17 cellular contexts compared by ENCODE assay signal in genomic region chr18:60739212-60739611, GRCh38.
DNase-seq lines count a peak whose midpoint lies in the region; ATAC-seq, FAIRE-seq and TF ChIP-seq lines count a peak whose summit lies in the region.
"Had no signal": no experiment of that assay in that cellular context is flagged by ENCODE, and none has a peak within 500 bp of the region (broad histone marks: within the 10 kb centered on the region; RNA-seq: fewer than 3 reads in every experiment).

No MANE protein-coding gene starts in this region.

- H3K36me3 Mint-ChIP-seq in H9 (ENCODE audit: insufficient read depth in 1 of 3, low read depth in 3 of 3) (no peaks in the 10 kb centered on the region), chondrocyte (ENCODE audit: low read depth) (no peaks in the 10 kb centered on the region)
- no peaks in the 10 kb centered on the region for H3K36me3 Mint-ChIP-seq in activated T-helper 1 cell treated with anti-CD3 and anti-CD28 coated beads, Interleukin-12 subunit alpha, Interleukin-12 subunit beta, Interleukin-2, Interleukin-4 antibody, amounts not matched to agents 30 ng/mL and 10 ng/mL and 1 ng/mL, durations not matched to agents 14 hours and 24 hours and 36 hours (ENCODE audit: low read depth)
- H3K36me3 Mint-ChIP-seq: CD14-positive monocyte; CD8-positive, alpha-beta memory T cell; IgD-negative memory B cell had no signal

- H2BK5ac ChIP-seq in H9 (ENCODE audit: insufficient read length, low read length), result no peak overlapping the region

- no peak overlapping the region for H3K4me3 Mint-ChIP-seq in H9
- H3K4me3 Mint-ChIP-seq in chondrocyte (ENCODE audit: unreplicated experiment), result no peak overlapping the region
- H3K4me3 Mint-ChIP-seq in activated T-helper 1 cell treated with anti-CD3 and anti-CD28 coated beads, Interleukin-12 subunit alpha, Interleukin-12 subunit beta, Interleukin-2, Interleukin-4 antibody, amounts not matched to agents 30 ng/mL and 10 ng/mL and 1 ng/mL, durations not matched to agents 14 hours and 24 hours and 36 hours, result no peak overlapping the region
- H3K4me3 Mint-ChIP-seq: CD8-positive, alpha-beta memory T cell; IgD-negative memory B cell had no signal

- no peak overlapping the region for H2BK120ac ChIP-seq in H9 (ENCODE audit: low read depth, low read length, poor library complexity, severe bottlenecking)

- no peak overlapping the region for H4K5ac ChIP-seq in H9 (ENCODE audit: insufficient read length, low read depth, low read length)

- no peaks in the 10 kb centered on the region for H3K36me3 ChIP-seq in kidney (ENCODE audit: control insufficient read depth in 1 of 2, insufficient read depth in 2 of 2, low read length in 2 of 2)
- no peaks in the 10 kb centered on the region for H3K36me3 ChIP-seq in upper lobe of right lung

- H3K27ac ChIP-seq in H9 (ENCODE audit: insufficient read length, low read depth, low read length) (no peak overlapping the region), kidney (ENCODE audit: low read depth in 2 of 2, low read length in 2 of 2) (no peak overlapping the region), upper lobe of right lung (no peak overlapping the region)
- H3K27ac ChIP-seq: A549 had no signal

- no peaks in the 10 kb centered on the region for H4K20me1 ChIP-seq in H9 (ENCODE audit: control insufficient read depth, insufficient read depth, insufficient read length)

- no peaks in the 10 kb centered on the region for H3K79me2 ChIP-seq in H9 (ENCODE audit: insufficient read depth, low read length)

- H3K9me3 Mint-ChIP-seq in H9 (no peaks in the 10 kb centered on the region), chondrocyte (ENCODE audit: low read depth) (no peaks in the 10 kb centered on the region)
- H3K9me3 Mint-ChIP-seq in activated T-helper 1 cell treated with anti-CD3 and anti-CD28 coated beads, Interleukin-12 subunit alpha, Interleukin-12 subunit beta, Interleukin-2, Interleukin-4 antibody, amounts not matched to agents 30 ng/mL and 10 ng/mL and 1 ng/mL, durations not matched to agents 14 hours and 24 hours and 36 hours, result no peaks in the 10 kb centered on the region

- H3K4me1 Mint-ChIP-seq in H9, result no peaks in the 10 kb centered on the region
- H3K4me1 Mint-ChIP-seq in chondrocyte (ENCODE audit: low read depth), result no peaks in the 10 kb centered on the region
- H3K4me1 Mint-ChIP-seq in activated T-helper 1 cell treated with anti-CD3 and anti-CD28 coated beads, Interleukin-12 subunit alpha, Interleukin-12 subunit beta, Interleukin-2, Interleukin-4 antibody, amounts not matched to agents 30 ng/mL and 10 ng/mL and 1 ng/mL, durations not matched to agents 14 hours and 24 hours and 36 hours (ENCODE audit: low read depth), result no peaks in the 10 kb centered on the region
- H3K4me1 Mint-ChIP-seq: CD8-positive, alpha-beta memory T cell; IgD-negative memory B cell had no signal

- TF ChIP-seq CTCF in H9 (conservative IDR thresholded peaks at IDR 0.05), result no peak
- no peak for TF ChIP-seq CTCF in chondrocyte (IDR thresholded peaks at IDR 0.05)
- TF ChIP-seq CTCF in kidney (IDR thresholded peaks at IDR 0.05; ENCODE audit: borderline replicate concordance, extremely low read depth, insufficient read depth), result no peak
- TF ChIP-seq CTCF in upper lobe of right lung (IDR thresholded peaks at IDR 0.05), result no peak

- H3K79me1 ChIP-seq in H9 (ENCODE audit: insufficient read depth, low read depth, low read length, poor library complexity, severe bottlenecking), result no peaks in the 10 kb centered on the region

- no peak overlapping the region for H4K91ac ChIP-seq in H9 (ENCODE audit: insufficient read length, low read depth, low read length)

- H3K9ac ChIP-seq in H9 (ENCODE audit: extremely low read depth, insufficient read length, low read length), result no peak overlapping the region
- H3K9ac ChIP-seq in kidney (ENCODE audit: low read length in 2 of 2), result no peak overlapping the region

- no peak overlapping the region for H2BK12ac ChIP-seq in H9 (ENCODE audit: insufficient read length, low read depth, low read length)

- no peak overlapping the region for H3K4ac ChIP-seq in H9 (ENCODE audit: low read depth, low read length)

- no peak overlapping the region for H3K4me3 ChIP-seq in kidney (ENCODE audit: low read length in 2 of 2)
- H3K4me3 ChIP-seq in upper lobe of right lung, result no peak overlapping the region
- H3K4me3 ChIP-seq: A549 had no signal

- no peaks in the 10 kb centered on the region for H3K4me1 ChIP-seq in H9 (ENCODE audit: insufficient read depth, low read length)
- no peaks in the 10 kb centered on the region for H3K4me1 ChIP-seq in kidney (ENCODE audit: control insufficient read depth in 1 of 2, insufficient read depth in 1 of 2, low read depth in 1 of 2, low read length in 2 of 2)
- H3K4me1 ChIP-seq in upper lobe of right lung, result no peaks in the 10 kb centered on the region
- H3K4me1 ChIP-seq: A549, Caco-2 had no signal

- H4K8ac ChIP-seq in H9 (replicated peaks; ENCODE audit: insufficient read length, low read depth, low read length), result no peak overlapping the region

- no peak overlapping the region for H3K23ac ChIP-seq in H9 (ENCODE audit: insufficient read length, low read depth, low read length)

- no peak overlapping the region for H3K4me2 ChIP-seq in H9 (ENCODE audit: insufficient read depth, insufficient read length, low read length)
- H3K4me2 ChIP-seq: A549 had no signal

- no peak overlapping the region for H2BK20ac ChIP-seq in H9 (ENCODE audit: low read depth, low read length, poor library complexity, severe bottlenecking)

- H3K27me3 Mint-ChIP-seq in H9 (ENCODE audit: low read depth) (no peaks in the 10 kb centered on the region; the same call in 1 of the 2 replicates), chondrocyte (ENCODE audit: low read depth) (peaks cover 10% of the 10 kb centered on the region)
- no peaks in the 10 kb centered on the region for H3K27me3 Mint-ChIP-seq in activated T-helper 1 cell treated with anti-CD3 and anti-CD28 coated beads, Interleukin-12 subunit alpha, Interleukin-12 subunit beta, Interleukin-2, Interleukin-4 antibody, amounts not matched to agents 30 ng/mL and 10 ng/mL and 1 ng/mL, durations not matched to agents 14 hours and 24 hours and 36 hours (ENCODE audit: insufficient read depth)
- H3K27me3 Mint-ChIP-seq: CD8-positive, alpha-beta memory T cell; IgD-negative memory B cell had no signal

- H3K56ac ChIP-seq in H9 (ENCODE audit: insufficient read length, low read depth, low read length), result no peak overlapping the region

- no peak overlapping the region for H3T11ph ChIP-seq in H9 (ENCODE audit: low read length)

- H3K18ac ChIP-seq in H9 (ENCODE audit: insufficient read length, low read depth, low read length), result no peak overlapping the region

- no peak overlapping the region for H2AK5ac ChIP-seq in H9 (ENCODE audit: insufficient read length, low read length)

- peak; percentile 13 for ATAC-seq in upper lobe of right lung
- ATAC-seq: A549 had no signal

- intact Hi-C loops in kidney (cut with DNase I), result no loop called here
- intact Hi-C loops in upper lobe of right lung (cut with DNase I), result no loop called here
- intact Hi-C loops in activated T-helper 1 cell treated with anti-CD3 and anti-CD28 coated beads, Interleukin-12 subunit alpha, Interleukin-12 subunit beta, Interleukin-2, Interleukin-4 antibody, amounts not matched to agents 30 ng/mL and 10 ng/mL and 1 ng/mL, durations not matched to agents 14 hours and 24 hours and 36 hours (cut with micrococcal nuclease), result no loop called here

- no peak overlapping the region for H2AFZ ChIP-seq in H9 (ENCODE audit: low read length)

- H3K9me3 ChIP-seq in H9 (ENCODE audit: control insufficient read depth, low read depth, low read length) (no peaks in the 10 kb centered on the region), kidney (ENCODE audit: control insufficient read depth in 1 of 2, low read length in 2 of 2) (no peaks in the 10 kb centered on the region), upper lobe of right lung (no peaks in the 10 kb centered on the region)
- H3K9me3 ChIP-seq: A549, Caco-2 had no signal

- H3K23me2 ChIP-seq in H9 (ENCODE audit: insufficient read length, low read depth, low read length, poor library complexity, severe bottlenecking), result no peaks in the 10 kb centered on the region

- no peaks in the 10 kb centered on the region for H3K27me3 ChIP-seq in H9 (ENCODE audit: insufficient read depth, low read length)
- H3K27me3 ChIP-seq in upper lobe of right lung, result no peaks in the 10 kb centered on the region

- peak overlapping the region in 2 of 3 experiments; percentile 49 to 55; a peak in 2 of 7 replicates for H3K27ac Mint-ChIP-seq in H9
- no peak overlapping the region for H3K27ac Mint-ChIP-seq in chondrocyte (ENCODE audit: unreplicated experiment)
- H3K27ac Mint-ChIP-seq in activated T-helper 1 cell treated with anti-CD3 and anti-CD28 coated beads, Interleukin-12 subunit alpha, Interleukin-12 subunit beta, Interleukin-2, Interleukin-4 antibody, amounts not matched to agents 30 ng/mL and 10 ng/mL and 1 ng/mL, durations not matched to agents 14 hours and 24 hours and 36 hours, result no peak overlapping the region
- H3K27ac Mint-ChIP-seq: CD14-positive monocyte; CD8-positive, alpha-beta memory T cell; IgD-negative memory B cell had no signal

- no peak overlapping the region for H3K14ac ChIP-seq in H9 (ENCODE audit: insufficient read depth, low read length)

- WGBS in H9 (ENCODE audit: extremely low coverage, insufficient read length, low lambda C conversion rate), result no CpG with 5 or more reads among the region's 7 CpGs

- DNase-seq in H9, result no peak
- DNase-seq in chondrocyte (ENCODE audit: low spot score), result peak; percentile 55
- peak; percentile 42 for DNase-seq in kidney
- no peak for DNase-seq in upper lobe of right lung
- DNase-seq in inferior parietal cortex (ENCODE audit: extremely low spot score), result no peak
- no peak for DNase-seq in AG20443 (ENCODE audit: low spot score)
- DNase-seq in activated T-helper 1 cell treated with anti-CD3 and anti-CD28 coated beads, Interleukin-12 subunit alpha, Interleukin-12 subunit beta, Interleukin-2, Interleukin-4 antibody, amounts not matched to agents 30 ng/mL and 10 ng/mL and 1 ng/mL, durations not matched to agents 14 hours and 24 hours and 36 hours (ENCODE audit: low spot score), result no peak
- DNase-seq: Caco-2; CD8-positive, alpha-beta memory T cell; DND-41; GDM1 had no signal

- FAIRE-seq in kidney (lab: Jason Lieb, UNC), result no peak
- FAIRE-seq: A549, GM12892, GM19239, H54 had no signal

- no peak overlapping the region for H2BK15ac ChIP-seq in H9 (ENCODE audit: low read depth, low read length)

Comparison
In these comparisons a context has a peak if more than half of its experiments do, and no peak if none do; other contexts are left out.
1. DNase-seq: peak in chondrocyte (single experiment) and kidney (single experiment); none in H9 (single experiment), upper lobe of right lung (single experiment), inferior parietal cortex (single experiment), AG20443 (single experiment) and activated T-helper 1 cell treated with anti-CD3 and anti-CD28 coated beads, Interleukin-12 subunit alpha, Interleukin-12 subunit beta, Interleukin-2, Interleukin-4 antibody, amounts not matched to agents 30 ng/mL and 10 ng/mL and 1 ng/mL, durations not matched to agents 14 hours and 24 hours and 36 hours (single experiment).
2. H3K27ac Mint-ChIP-seq: peak in H9 (2 of 3); none in chondrocyte (single experiment) and activated T-helper 1 cell treated with anti-CD3 and anti-CD28 coated beads, Interleukin-12 subunit alpha, Interleukin-12 subunit beta, Interleukin-2, Interleukin-4 antibody, amounts not matched to agents 30 ng/mL and 10 ng/mL and 1 ng/mL, durations not matched to agents 14 hours and 24 hours and 36 hours (single experiment).